Comparison of ENCODE assay signal across 4 cellular contexts in genomic region chr15:80285379-80285778, GRCh38. TPM values are rescaled to one million over a fixed set of nuclear protein-coding genes. Genes with fewer than 3 reads are reported as not detected.
"Had no signal": no experiment of that assay in that cellular context is flagged by ENCODE, and none has a peak within 500 bp of the region (broad histone marks: within the 10 kb centered on the region; RNA-seq: fewer than 3 reads in every experiment).

No MANE protein-coding gene starts in this region.

- H3K4me3 ChIP-seq: GM12878 had no signal

- DNase-seq: GDM1, GF-D8 had no signal

- ATAC-seq: GM12878 had no signal

RNA-seq across cellular contexts. Expression of gene CTXND1, which starts 33.4 kb away (rescaled TPM):
- total RNA-seq: G401, GM12878 had no signal
